In the genomic region with DNA sequence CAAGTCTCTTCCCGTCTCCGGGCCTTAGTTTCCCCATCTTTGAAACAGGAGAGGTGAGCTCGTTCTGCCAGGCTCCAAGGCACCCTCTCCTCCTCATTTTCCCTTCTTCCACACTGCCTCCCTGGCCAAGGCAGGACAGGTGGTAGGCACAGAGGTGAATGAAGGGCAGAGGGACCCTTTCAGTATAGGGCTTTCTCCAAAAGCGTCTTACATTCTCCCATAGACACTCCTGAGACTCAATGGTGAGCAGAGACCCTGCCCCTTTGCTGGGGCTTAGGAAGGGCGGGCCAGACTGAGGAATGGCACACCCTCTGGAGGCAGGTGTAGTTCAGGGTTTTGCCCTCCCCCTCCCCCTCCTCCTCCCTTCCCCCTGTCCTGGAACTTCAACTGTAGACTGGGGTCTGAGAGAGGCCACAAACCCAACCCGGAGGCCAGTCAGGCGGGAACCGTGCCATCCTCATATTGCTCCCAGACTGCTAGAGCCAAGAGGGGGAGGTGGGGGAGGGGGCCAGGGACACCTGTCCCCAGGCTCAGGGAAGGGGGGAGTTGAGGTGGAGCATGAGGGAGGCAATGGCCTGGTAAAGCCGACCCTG, we compare ENCODE assay signal across 8 cellular contexts. TPM values are rescaled to one million over a fixed set of nuclear protein-coding genes. Genes with fewer than 3 reads are reported as not detected.
DNase-seq lines count a peak whose midpoint lies in the region; ATAC-seq and TF ChIP-seq lines count a peak whose summit lies in the region.

No MANE protein-coding gene starts in this region.

- H3K4me1 ChIP-seq in Peyer's patch, result peaks cover 0 to 65% (median 36%) of the 10 kb centered on the region in 4 donors

- H3K27ac Mint-ChIP-seq in stimulated activated naive B cell treated with anti-CD40 and anti-IgM and Interleukin-4, amounts not matched to agents 10 μg/mL and 1 μg/mL and 100 μg/mL, for 72 hours, result peak overlapping the region; percentile 62

- peak overlapping the region in 1 of 2 donors; percentile 32 for H3K4me3 Mint-ChIP-seq in stimulated activated naive B cell treated with anti-CD40 and anti-IgM and Interleukin-4, amounts not matched to agents 10 μg/mL and 1 μg/mL and 100 μg/mL, for 72 hours

- intact Hi-C loops in left ventricle myocardium superior (cut with micrococcal nuclease), result no loop called here

- ATAC-seq in left ventricle myocardium superior, result no peak
- no peak for ATAC-seq in stimulated activated naive B cell treated with anti-CD40 and anti-IgM and Interleukin-4, amounts not matched to agents 10 μg/mL and 1 μg/mL and 100 μg/mL, for 72 hours (replicated peaks)

- DNase-seq in NCI-H146 (lab: John Stamatoyannopoulos, UW), result peak; percentile 71
- no peak for DNase-seq in NCI-H146 treated with DMSO at 0.1 percent for 48 hours (lab: John Stamatoyannopoulos, UW; ENCODE audit: unreplicated experiment)
- DNase-seq in Peyer's patch, result no peak
- DNase-seq in left ventricle myocardium superior, result peak; percentile 64
- no peak for DNase-seq in stimulated activated naive B cell treated with anti-CD40 and anti-IgM and Interleukin-4, amounts not matched to agents 10 μg/mL and 1 μg/mL and 100 μg/mL, for 72 hours
- no peak for DNase-seq in OCI-M2 (lab: John Stamatoyannopoulos, UW; ENCODE audit: unreplicated experiment)
- no peak for DNase-seq in kidney tubule cell (ENCODE audit: low spot score)
- DNase-seq in activated gamma-delta T cell (lab: John Stamatoyannopoulos, UW), result no peak

- H3K4me3 ChIP-seq in Peyer's patch, result peak overlapping the region; percentile 69 to 85 (median 75)

- no peak for TF ChIP-seq POLR2A in Peyer's patch (IDR thresholded peaks at IDR 0.05)

- peaks cover 1 to 6% of the 10 kb centered on the region in 2 donors for H3K36me3 Mint-ChIP-seq in stimulated activated naive B cell treated with anti-CD40 and anti-IgM and Interleukin-4, amounts not matched to agents 10 μg/mL and 1 μg/mL and 100 μg/mL, for 72 hours

- H3K9me3 Mint-ChIP-seq in stimulated activated naive B cell treated with anti-CD40 and anti-IgM and Interleukin-4, amounts not matched to agents 10 μg/mL and 1 μg/mL and 100 μg/mL, for 72 hours, result peaks cover 0 to under 1% of the 10 kb centered on the region in 2 donors

- no peaks in the 10 kb centered on the region for H3K9me3 ChIP-seq in Peyer's patch

- peaks cover 0 to 34% (median 0%) of the 10 kb centered on the region in 3 donors for H3K36me3 ChIP-seq in Peyer's patch

- H3K4me1 Mint-ChIP-seq in stimulated activated naive B cell treated with anti-CD40 and anti-IgM and Interleukin-4, amounts not matched to agents 10 μg/mL and 1 μg/mL and 100 μg/mL, for 72 hours, result peaks cover 34 to 79% of the 10 kb centered on the region in 2 donors

- peak overlapping the region; percentile 8 to 96 (median 90) for H3K27ac ChIP-seq in Peyer's patch

- H3K27me3 Mint-ChIP-seq in stimulated activated naive B cell treated with anti-CD40 and anti-IgM and Interleukin-4, amounts not matched to agents 10 μg/mL and 1 μg/mL and 100 μg/mL, for 72 hours, result peaks cover 33 to 64% of the 10 kb centered on the region in 2 donors

- no peak for TF ChIP-seq CTCF in Peyer's patch (IDR thresholded peaks at IDR 0.05)

- H3K27me3 ChIP-seq in Peyer's patch, result no peaks in the 10 kb centered on the region

RNA-seq across cellular contexts. Expression of a gene that starts 1.9 kb away (rescaled TPM):
- total RNA-seq in Peyer's patch (10 to 100 TPM in 2 of 4 donors, 1 to 10 TPM in 2; 3.5 to 14.0 (median 10.8) TPM), left ventricle myocardium superior (35.7 TPM)

RNA-seq across cellular contexts. Expression of a gene that starts 6.8 kb away (rescaled TPM):
- total RNA-seq in Peyer's patch (1 to 10 TPM in 1 of 4 donors, under 1 TPM in 1, not detected in 2; 0.40 to 2.8 TPM), left ventricle myocardium superior (1.7 TPM)

RNA-seq across cellular contexts. Expression of a gene that starts 7.5 kb away (rescaled TPM):
- 1 to 10 TPM in 3 of 4 donors, under 1 TPM in 1; 0.35 to 5.0 (median 1.3) TPM for total RNA-seq in Peyer's patch
- total RNA-seq in left ventricle myocardium superior, result 7.0 TPM

RNA-seq across cellular contexts. Expression of a gene that starts 15.8 kb away (rescaled TPM):
- total RNA-seq in Peyer's patch (10 to 100 TPM in 3 of 4 donors, 1 to 10 TPM in 1; 5.6 to 79.2 (median 16.6) TPM), left ventricle myocardium superior (17.1 TPM)

Comparison
In these comparisons a context has a peak if more than half of its experiments do, and no peak if none do; other contexts are left out.
1. DNase-seq: peak in NCI-H146 (single experiment) and left ventricle myocardium superior (single experiment); none in NCI-H146 treated with DMSO at 0.1 percent for 48 hours (single experiment), Peyer's patch (0 of 3), stimulated activated naive B cell treated with anti-CD40 and anti-IgM and Interleukin-4, amounts not matched to agents 10 μg/mL and 1 μg/mL and 100 μg/mL, for 72 hours (single experiment), OCI-M2 (single experiment), kidney tubule cell (single experiment) and activated gamma-delta T cell (single experiment).